7 cellular contexts compared by ENCODE assay signal in genomic region chr4:180028682-180029081, GRCh38.
DNase-seq lines count a peak whose midpoint lies in the region; ATAC-seq lines count a peak whose summit lies in the region.

No MANE protein-coding gene starts in this region.

- H2AFZ ChIP-seq in mesenchymal stem cell (ENCODE audit: low read depth, low read length) = no peak overlapping the region

- peaks cover 0 to 2% of the 10 kb centered on the region in 2 donors for H3K9me3 Mint-ChIP-seq in stimulated activated naive CD8-positive, alpha-beta T cell treated with anti-CD3 and anti-CD28 coated beads, Interleukin-15, amount 100 ng/mL, for 72 hours

- H2BK5ac ChIP-seq in mesenchymal stem cell (ENCODE audit: low read depth, low read length, poor library complexity, severe bottlenecking) = no peak overlapping the region

- no peak overlapping the region for H3K27ac ChIP-seq in mesenchymal stem cell (ENCODE audit: low read length, poor library complexity, severe bottlenecking)

- H3K27me3 ChIP-seq in mesenchymal stem cell (ENCODE audit: control insufficient read depth in 1 of 2, insufficient read depth in 1 of 2, low read length in 2 of 2) = no peaks in the 10 kb centered on the region

- H2BK15ac ChIP-seq in mesenchymal stem cell (ENCODE audit: low read depth, poor library complexity, severe bottlenecking) = no peak overlapping the region

- H3K18ac ChIP-seq in mesenchymal stem cell (ENCODE audit: low read depth in 1 of 2, low read length in 2 of 2) = no peak overlapping the region

- DNase-seq in UCSD-AML1 (lab: John Stamatoyannopoulos, UW; ENCODE audit: unreplicated experiment) (peak; percentile 11), mesenchymal stem cell (peak; percentile 57), NCI-H2081 treated with DMSO at 0.1 percent for 48 hours (lab: John Stamatoyannopoulos, UW) (no peak), occipital lobe (lab: John Stamatoyannopoulos, UW) (no peak)
- DNase-seq in stimulated activated naive CD8-positive, alpha-beta T cell treated with anti-CD3 and anti-CD28 coated beads, Interleukin-15, amount 100 ng/mL, for 72 hours = no peak

- no peaks in the 10 kb centered on the region for H3K4me1 ChIP-seq in mesenchymal stem cell (ENCODE audit: control insufficient read depth, insufficient read depth, low read depth, low read length)

- no peak overlapping the region for H2AK5ac ChIP-seq in mesenchymal stem cell (ENCODE audit: low read length, severe bottlenecking)

- no peaks in the 10 kb centered on the region for H3K27me3 Mint-ChIP-seq in stimulated activated naive CD8-positive, alpha-beta T cell treated with anti-CD3 and anti-CD28 coated beads, Interleukin-15, amount 100 ng/mL, for 72 hours

- H2BK12ac ChIP-seq in mesenchymal stem cell (ENCODE audit: low read length in 2 of 2) = no peak overlapping the region

- H3K4ac ChIP-seq in mesenchymal stem cell (ENCODE audit: low read depth in 1 of 2, low read length in 2 of 2) = no peak overlapping the region

- H2BK120ac ChIP-seq in mesenchymal stem cell (ENCODE audit: low read depth, low read length) = no peak overlapping the region

- no peak overlapping the region for H4K8ac ChIP-seq in mesenchymal stem cell (ENCODE audit: low read length)

- ATAC-seq in GM18868 (IDR thresholded peaks at IDR 0.05; ENCODE audit: unreplicated experiment) = peak; percentile 94
- peak; percentile 78 for ATAC-seq in HG03520 (IDR thresholded peaks at IDR 0.05; ENCODE audit: unreplicated experiment)
- ATAC-seq in stimulated activated naive CD8-positive, alpha-beta T cell treated with anti-CD3 and anti-CD28 coated beads, Interleukin-15, amount 100 ng/mL, for 72 hours = no peak

- H4K91ac ChIP-seq in mesenchymal stem cell (ENCODE audit: low read length) = no peak overlapping the region

- no peak overlapping the region for H3K4me3 Mint-ChIP-seq in stimulated activated naive CD8-positive, alpha-beta T cell treated with anti-CD3 and anti-CD28 coated beads, Interleukin-15, amount 100 ng/mL, for 72 hours

- H3K9me3 ChIP-seq in mesenchymal stem cell (ENCODE audit: control insufficient read depth, low read length) = no peaks in the 10 kb centered on the region

- H3K27ac Mint-ChIP-seq in stimulated activated naive CD8-positive, alpha-beta T cell treated with anti-CD3 and anti-CD28 coated beads, Interleukin-15, amount 100 ng/mL, for 72 hours = no peak overlapping the region

- no peaks in the 10 kb centered on the region for H3K79me1 ChIP-seq in mesenchymal stem cell (replicated peaks; ENCODE audit: low read length, poor library complexity, severe bottlenecking)

- H3K9ac ChIP-seq in mesenchymal stem cell (ENCODE audit: low read length) = no peak overlapping the region

- no peak overlapping the region for H3K23ac ChIP-seq in mesenchymal stem cell (ENCODE audit: low read length in 2 of 2)

- H3K14ac ChIP-seq in mesenchymal stem cell (ENCODE audit: low read length in 2 of 2) = no peak overlapping the region

- H3K4me3 ChIP-seq in mesenchymal stem cell (ENCODE audit: insufficient read depth in 1 of 2, low read depth in 1 of 2, low read length in 2 of 2) = no peak overlapping the region

- WGBS in mesenchymal stem cell = 58% methylated on average over 8 of the region's 8 CpGs

- no peaks in the 10 kb centered on the region for H3K4me1 Mint-ChIP-seq in stimulated activated naive CD8-positive, alpha-beta T cell treated with anti-CD3 and anti-CD28 coated beads, Interleukin-15, amount 100 ng/mL, for 72 hours

- no peak overlapping the region for H3K4me2 ChIP-seq in mesenchymal stem cell (ENCODE audit: low read length, poor library complexity, severe bottlenecking)

- H3K36me3 ChIP-seq in mesenchymal stem cell (ENCODE audit: control insufficient read depth in 1 of 2, insufficient read depth in 2 of 2, low read depth in 1 of 2, low read length in 2 of 2) = no peaks in the 10 kb centered on the region

Comparison
In these comparisons a context has a peak if more than half of its experiments do, and no peak if none do; other contexts are left out.
1. DNase-seq: peak in UCSD-AML1 (single experiment) and mesenchymal stem cell (single experiment); none in NCI-H2081 treated with DMSO at 0.1 percent for 48 hours (single experiment), occipital lobe (single experiment) and stimulated activated naive CD8-positive, alpha-beta T cell treated with anti-CD3 and anti-CD28 coated beads, Interleukin-15, amount 100 ng/mL, for 72 hours (0 of 2).